In the genomic region with DNA sequence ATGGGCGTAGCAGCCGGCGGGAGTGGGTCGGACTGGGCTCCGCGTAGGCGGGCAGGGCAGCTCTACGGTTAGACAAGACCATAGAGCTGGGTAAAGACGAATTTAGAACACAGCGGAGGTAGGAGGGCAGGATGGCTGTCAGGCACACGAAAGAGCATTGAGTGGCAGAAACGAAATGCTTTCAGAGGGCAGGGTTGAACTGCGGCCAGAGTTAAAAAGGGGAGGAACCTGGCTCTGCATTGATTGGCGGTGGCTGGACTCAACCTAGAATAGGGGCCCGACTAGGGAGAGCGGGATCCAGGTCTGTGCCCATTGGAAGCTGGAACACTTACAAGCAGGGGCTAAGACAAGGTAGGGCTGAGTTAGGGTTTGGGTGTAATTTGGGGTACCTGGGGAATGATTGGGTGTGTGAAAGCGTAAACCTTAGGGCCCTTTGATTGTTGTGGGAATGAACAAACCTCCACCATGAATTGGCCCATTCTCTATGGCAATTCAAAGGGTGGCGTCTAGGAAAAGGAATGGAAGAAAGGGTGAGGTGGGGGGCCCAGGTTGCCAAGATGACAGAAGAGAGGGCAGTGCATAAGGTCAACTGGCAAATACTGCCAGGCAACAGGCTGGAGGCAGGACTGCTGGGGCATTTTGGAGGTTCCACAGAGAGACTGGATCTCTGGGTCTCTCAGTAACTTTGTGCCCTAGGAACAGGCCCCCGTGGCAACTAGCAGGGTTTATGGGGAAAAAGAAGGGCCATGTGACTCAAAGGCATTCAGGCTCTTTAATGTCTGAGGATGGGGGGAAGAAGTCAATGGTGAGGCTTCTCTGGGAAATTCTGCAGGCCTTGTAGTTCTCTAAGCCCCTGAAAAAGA, we compare ENCODE assay signal across 1 cellular context.
TF ChIP-seq lines count a peak whose summit lies in the region.

No MANE protein-coding gene starts in this region.

TF ChIP-seq in K562, 482 proteins besides CTCF, POLR2A, EP300 and RAD21 (continued from another document and continues in another):
- TF ChIP-seq, protein P1, sequence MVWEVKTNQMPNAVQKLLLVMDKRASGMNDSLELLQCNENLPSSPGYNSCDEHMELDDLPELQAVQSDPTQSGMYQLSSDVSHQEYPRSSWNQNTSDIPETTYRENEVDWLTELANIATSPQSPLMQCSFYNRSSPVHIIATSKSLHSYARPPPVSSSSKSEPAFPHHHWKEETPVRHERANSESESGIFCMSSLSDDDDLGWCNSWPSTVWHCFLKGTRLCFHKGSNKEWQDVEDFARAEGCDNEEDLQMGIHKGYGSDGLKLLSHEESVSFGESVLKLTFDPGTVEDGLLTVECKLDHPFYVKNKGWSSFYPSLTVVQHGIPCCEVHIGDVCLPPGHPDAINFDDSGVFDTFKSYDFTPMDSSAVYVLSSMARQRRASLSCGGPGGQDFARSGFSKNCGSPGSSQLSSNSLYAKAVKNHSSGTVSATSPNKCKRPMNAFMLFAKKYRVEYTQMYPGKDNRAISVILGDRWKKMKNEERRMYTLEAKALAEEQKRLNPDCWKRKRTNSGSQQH (CRISPR knock-in tag; IDR thresholded peaks at IDR 0.05) = no peak
- TF ChIP-seq ZBTB7A (IDR thresholded peaks at IDR 0.05; ENCODE audit: borderline replicate concordance, control insufficient read depth, low read depth, low read length) (no peak), TBP (optimal IDR thresholded peaks at IDR 0.05; ENCODE audit: low read depth, low read length) (no peak), BHLHE40 (IDR thresholded peaks at IDR 0.05; ENCODE audit: low read length) (no peak), HDAC1 (IDR thresholded peaks at IDR 0.05) (peak in 1 of 2 experiments; percentile 50; a peak in 1 of 4 replicates), CSDE1 (IDR thresholded peaks at IDR 0.05) (no peak), DACH1 (IDR thresholded peaks at IDR 0.05; ENCODE audit: partially characterized antibody) (no peak), ZBED1 (IDR thresholded peaks at IDR 0.05) (no peak), ZBTB17 (CRISPR knock-in tag; IDR thresholded peaks at IDR 0.05) (no peak), ZNF217 (CRISPR knock-in tag; IDR thresholded peaks at IDR 0.05) (no peak), KLF10 (CRISPR knock-in tag; IDR thresholded peaks at IDR 0.05) (no peak), SPI1 (IDR thresholded peaks at IDR 0.05; ENCODE audit: borderline replicate concordance, low read depth, low read length) (no peak), ZNF785 (CRISPR knock-in tag; IDR thresholded peaks at IDR 0.05) (no peak), PYGO2 (tag; IDR thresholded peaks at IDR 0.05) (no peak), HDGF (IDR thresholded peaks at IDR 0.05) (no peak), ZNF695 (CRISPR knock-in tag; IDR thresholded peaks at IDR 0.05) (no peak), MYNN (IDR thresholded peaks at IDR 0.05) (peak; percentile 43; the same call in 1 of the 2 replicates), MYNN (CRISPR knock-in tag; IDR thresholded peaks at IDR 0.05) (no peak), RB1 (IDR thresholded peaks at IDR 0.05; ENCODE audit: low read depth) (no peak), CBX3 (IDR thresholded peaks at IDR 0.05; ENCODE audit: borderline replicate concordance in 1 of 2, low read length in 2 of 2) (0 out of 3 replicates have a peak, but pooled peaks of 1 of the 2 experiments have one; percentile 1), HDAC3 (IDR thresholded peaks at IDR 0.05; ENCODE audit: borderline replicate concordance, partially characterized antibody) (no peak), RBM17 (IDR thresholded peaks at IDR 0.05; ENCODE audit: borderline replicate concordance, low read depth, low read length) (no peak)
- TF ChIP-seq, protein P2, sequence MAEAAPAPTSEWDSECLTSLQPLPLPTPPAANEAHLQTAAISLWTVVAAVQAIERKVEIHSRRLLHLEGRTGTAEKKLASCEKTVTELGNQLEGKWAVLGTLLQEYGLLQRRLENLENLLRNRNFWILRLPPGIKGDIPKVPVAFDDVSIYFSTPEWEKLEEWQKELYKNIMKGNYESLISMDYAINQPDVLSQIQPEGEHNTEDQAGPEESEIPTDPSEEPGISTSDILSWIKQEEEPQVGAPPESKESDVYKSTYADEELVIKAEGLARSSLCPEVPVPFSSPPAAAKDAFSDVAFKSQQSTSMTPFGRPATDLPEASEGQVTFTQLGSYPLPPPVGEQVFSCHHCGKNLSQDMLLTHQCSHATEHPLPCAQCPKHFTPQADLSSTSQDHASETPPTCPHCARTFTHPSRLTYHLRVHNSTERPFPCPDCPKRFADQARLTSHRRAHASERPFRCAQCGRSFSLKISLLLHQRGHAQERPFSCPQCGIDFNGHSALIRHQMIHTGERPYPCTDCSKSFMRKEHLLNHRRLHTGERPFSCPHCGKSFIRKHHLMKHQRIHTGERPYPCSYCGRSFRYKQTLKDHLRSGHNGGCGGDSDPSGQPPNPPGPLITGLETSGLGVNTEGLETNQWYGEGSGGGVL (CRISPR knock-in tag; IDR thresholded peaks at IDR 0.05) = no peak
- TF ChIP-seq, protein P3, sequence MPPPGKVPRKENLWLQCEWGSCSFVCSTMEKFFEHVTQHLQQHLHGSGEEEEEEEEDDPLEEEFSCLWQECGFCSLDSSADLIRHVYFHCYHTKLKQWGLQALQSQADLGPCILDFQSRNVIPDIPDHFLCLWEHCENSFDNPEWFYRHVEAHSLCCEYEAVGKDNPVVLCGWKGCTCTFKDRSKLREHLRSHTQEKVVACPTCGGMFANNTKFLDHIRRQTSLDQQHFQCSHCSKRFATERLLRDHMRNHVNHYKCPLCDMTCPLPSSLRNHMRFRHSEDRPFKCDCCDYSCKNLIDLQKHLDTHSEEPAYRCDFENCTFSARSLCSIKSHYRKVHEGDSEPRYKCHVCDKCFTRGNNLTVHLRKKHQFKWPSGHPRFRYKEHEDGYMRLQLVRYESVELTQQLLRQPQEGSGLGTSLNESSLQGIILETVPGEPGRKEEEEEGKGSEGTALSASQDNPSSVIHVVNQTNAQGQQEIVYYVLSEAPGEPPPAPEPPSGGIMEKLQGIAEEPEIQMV (tag; conservative IDR thresholded peaks at IDR 0.05; ENCODE audit: low read depth) = no peak
- TF ChIP-seq, protein P4, sequence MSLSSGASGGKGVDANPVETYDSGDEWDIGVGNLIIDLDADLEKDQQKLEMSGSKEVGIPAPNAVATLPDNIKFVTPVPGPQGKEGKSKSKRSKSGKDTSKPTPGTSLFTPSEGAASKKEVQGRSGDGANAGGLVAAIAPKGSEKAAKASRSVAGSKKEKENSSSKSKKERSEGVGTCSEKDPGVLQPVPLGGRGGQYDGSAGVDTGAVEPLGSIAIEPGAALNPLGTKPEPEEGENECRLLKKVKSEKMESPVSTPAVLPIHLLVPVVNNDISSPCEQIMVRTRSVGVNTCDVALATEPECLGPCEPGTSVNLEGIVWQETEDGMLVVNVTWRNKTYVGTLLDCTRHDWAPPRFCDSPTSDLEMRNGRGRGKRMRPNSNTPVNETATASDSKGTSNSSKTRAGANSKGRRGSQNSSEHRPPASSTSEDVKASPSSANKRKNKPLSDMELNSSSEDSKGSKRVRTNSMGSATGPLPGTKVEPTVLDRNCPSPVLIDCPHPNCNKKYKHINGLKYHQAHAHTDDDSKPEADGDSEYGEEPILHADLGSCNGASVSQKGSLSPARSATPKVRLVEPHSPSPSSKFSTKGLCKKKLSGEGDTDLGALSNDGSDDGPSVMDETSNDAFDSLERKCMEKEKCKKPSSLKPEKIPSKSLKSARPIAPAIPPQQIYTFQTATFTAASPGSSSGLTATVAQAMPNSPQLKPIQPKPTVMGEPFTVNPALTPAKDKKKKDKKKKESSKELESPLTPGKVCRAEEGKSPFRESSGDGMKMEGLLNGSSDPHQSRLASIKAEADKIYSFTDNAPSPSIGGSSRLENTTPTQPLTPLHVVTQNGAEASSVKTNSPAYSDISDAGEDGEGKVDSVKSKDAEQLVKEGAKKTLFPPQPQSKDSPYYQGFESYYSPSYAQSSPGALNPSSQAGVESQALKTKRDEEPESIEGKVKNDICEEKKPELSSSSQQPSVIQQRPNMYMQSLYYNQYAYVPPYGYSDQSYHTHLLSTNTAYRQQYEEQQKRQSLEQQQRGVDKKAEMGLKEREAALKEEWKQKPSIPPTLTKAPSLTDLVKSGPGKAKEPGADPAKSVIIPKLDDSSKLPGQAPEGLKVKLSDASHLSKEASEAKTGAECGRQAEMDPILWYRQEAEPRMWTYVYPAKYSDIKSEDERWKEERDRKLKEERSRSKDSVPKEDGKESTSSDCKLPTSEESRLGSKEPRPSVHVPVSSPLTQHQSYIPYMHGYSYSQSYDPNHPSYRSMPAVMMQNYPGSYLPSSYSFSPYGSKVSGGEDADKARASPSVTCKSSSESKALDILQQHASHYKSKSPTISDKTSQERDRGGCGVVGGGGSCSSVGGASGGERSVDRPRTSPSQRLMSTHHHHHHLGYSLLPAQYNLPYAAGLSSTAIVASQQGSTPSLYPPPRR (CRISPR knock-in tag; IDR thresholded peaks at IDR 0.05; ENCODE audit: borderline replicate concordance) = no peak
- TF ChIP-seq, protein P5, sequence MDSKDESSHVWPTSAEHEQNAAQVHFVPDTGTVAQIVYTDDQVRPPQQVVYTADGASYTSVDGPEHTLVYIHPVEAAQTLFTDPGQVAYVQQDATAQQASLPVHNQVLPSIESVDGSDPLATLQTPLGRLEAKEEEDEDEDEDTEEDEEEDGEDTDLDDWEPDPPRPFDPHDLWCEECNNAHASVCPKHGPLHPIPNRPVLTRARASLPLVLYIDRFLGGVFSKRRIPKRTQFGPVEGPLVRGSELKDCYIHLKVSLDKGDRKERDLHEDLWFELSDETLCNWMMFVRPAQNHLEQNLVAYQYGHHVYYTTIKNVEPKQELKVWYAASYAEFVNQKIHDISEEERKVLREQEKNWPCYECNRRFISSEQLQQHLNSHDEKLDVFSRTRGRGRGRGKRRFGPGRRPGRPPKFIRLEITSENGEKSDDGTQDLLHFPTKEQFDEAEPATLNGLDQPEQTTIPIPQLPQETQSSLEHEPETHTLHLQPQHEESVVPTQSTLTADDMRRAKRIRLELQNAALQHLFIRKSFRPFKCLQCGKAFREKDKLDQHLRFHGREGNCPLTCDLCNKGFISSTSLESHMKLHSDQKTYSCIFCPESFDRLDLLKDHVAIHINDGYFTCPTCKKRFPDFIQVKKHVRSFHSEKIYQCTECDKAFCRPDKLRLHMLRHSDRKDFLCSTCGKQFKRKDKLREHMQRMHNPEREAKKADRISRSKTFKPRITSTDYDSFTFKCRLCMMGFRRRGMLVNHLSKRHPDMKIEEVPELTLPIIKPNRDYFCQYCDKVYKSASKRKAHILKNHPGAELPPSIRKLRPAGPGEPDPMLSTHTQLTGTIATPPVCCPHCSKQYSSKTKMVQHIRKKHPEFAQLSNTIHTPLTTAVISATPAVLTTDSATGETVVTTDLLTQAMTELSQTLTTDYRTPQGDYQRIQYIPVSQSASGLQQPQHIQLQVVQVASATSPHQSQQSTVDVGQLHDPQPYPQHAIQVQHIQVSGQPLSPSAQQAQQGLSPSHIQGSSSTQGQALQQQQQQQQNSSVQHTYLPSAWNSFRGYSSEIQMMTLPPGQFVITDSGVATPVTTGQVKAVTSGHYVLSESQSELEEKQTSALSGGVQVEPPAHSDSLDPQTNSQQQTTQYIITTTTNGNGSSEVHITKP (IDR thresholded peaks at IDR 0.05; ENCODE audit: partially characterized antibody) = peak; percentile 83
- TF ChIP-seq, protein P6, sequence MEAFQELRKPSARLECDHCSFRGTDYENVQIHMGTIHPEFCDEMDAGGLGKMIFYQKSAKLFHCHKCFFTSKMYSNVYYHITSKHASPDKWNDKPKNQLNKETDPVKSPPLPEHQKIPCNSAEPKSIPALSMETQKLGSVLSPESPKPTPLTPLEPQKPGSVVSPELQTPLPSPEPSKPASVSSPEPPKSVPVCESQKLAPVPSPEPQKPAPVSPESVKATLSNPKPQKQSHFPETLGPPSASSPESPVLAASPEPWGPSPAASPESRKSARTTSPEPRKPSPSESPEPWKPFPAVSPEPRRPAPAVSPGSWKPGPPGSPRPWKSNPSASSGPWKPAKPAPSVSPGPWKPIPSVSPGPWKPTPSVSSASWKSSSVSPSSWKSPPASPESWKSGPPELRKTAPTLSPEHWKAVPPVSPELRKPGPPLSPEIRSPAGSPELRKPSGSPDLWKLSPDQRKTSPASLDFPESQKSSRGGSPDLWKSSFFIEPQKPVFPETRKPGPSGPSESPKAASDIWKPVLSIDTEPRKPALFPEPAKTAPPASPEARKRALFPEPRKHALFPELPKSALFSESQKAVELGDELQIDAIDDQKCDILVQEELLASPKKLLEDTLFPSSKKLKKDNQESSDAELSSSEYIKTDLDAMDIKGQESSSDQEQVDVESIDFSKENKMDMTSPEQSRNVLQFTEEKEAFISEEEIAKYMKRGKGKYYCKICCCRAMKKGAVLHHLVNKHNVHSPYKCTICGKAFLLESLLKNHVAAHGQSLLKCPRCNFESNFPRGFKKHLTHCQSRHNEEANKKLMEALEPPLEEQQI (IDR thresholded peaks at IDR 0.05) = no peak
- TF ChIP-seq, protein P7, sequence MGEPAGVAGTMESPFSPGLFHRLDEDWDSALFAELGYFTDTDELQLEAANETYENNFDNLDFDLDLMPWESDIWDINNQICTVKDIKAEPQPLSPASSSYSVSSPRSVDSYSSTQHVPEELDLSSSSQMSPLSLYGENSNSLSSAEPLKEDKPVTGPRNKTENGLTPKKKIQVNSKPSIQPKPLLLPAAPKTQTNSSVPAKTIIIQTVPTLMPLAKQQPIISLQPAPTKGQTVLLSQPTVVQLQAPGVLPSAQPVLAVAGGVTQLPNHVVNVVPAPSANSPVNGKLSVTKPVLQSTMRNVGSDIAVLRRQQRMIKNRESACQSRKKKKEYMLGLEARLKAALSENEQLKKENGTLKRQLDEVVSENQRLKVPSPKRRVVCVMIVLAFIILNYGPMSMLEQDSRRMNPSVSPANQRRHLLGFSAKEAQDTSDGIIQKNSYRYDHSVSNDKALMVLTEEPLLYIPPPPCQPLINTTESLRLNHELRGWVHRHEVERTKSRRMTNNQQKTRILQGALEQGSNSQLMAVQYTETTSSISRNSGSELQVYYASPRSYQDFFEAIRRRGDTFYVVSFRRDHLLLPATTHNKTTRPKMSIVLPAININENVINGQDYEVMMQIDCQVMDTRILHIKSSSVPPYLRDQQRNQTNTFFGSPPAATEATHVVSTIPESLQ (CRISPR knock-in tag; IDR thresholded peaks at IDR 0.05) = no peak
- TF ChIP-seq, protein P8, sequence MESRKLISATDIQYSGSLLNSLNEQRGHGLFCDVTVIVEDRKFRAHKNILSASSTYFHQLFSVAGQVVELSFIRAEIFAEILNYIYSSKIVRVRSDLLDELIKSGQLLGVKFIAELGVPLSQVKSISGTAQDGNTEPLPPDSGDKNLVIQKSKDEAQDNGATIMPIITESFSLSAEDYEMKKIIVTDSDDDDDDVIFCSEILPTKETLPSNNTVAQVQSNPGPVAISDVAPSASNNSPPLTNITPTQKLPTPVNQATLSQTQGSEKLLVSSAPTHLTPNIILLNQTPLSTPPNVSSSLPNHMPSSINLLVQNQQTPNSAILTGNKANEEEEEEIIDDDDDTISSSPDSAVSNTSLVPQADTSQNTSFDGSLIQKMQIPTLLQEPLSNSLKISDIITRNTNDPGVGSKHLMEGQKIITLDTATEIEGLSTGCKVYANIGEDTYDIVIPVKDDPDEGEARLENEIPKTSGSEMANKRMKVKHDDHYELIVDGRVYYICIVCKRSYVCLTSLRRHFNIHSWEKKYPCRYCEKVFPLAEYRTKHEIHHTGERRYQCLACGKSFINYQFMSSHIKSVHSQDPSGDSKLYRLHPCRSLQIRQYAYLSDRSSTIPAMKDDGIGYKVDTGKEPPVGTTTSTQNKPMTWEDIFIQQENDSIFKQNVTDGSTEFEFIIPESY (CRISPR knock-in tag; IDR thresholded peaks at IDR 0.05) = no peak
- TF ChIP-seq, protein P9, sequence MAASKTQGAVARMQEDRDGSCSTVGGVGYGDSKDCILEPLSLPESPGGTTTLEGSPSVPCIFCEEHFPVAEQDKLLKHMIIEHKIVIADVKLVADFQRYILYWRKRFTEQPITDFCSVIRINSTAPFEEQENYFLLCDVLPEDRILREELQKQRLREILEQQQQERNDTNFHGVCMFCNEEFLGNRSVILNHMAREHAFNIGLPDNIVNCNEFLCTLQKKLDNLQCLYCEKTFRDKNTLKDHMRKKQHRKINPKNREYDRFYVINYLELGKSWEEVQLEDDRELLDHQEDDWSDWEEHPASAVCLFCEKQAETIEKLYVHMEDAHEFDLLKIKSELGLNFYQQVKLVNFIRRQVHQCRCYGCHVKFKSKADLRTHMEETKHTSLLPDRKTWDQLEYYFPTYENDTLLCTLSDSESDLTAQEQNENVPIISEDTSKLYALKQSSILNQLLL (CRISPR knock-in tag; IDR thresholded peaks at IDR 0.05; ENCODE audit: borderline replicate concordance) = no peak
